In the genomic region with DNA sequence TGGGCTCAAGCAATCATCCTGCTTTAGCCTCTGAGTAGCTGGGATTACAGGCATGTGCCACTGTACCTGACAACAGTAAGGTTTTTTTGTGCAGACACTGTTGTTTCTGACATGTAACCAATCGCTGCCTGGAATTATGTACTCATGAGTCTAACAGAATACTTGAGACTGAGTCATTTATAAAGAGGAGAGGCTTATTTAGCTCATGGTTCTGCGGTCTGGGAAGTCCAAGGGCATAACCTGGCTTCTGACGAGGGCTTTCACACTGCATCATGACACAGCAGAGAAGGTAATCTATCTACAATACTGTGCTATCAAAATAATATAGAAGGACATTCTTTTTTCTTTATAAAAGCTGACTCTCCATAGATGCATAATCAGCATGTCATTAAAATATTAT, we compare ENCODE assay signal across 22 cellular contexts.
DNase-seq lines count a peak whose midpoint lies in the region; ATAC-seq, FAIRE-seq and TF ChIP-seq lines count a peak whose summit lies in the region.
"Had no signal": no experiment of that assay in that cellular context is flagged by ENCODE, and none has a peak within 500 bp of the region (broad histone marks: within the 10 kb centered on the region; RNA-seq: fewer than 3 reads in every experiment).

No MANE protein-coding gene starts in this region.

- WGBS in HepG2 (ENCODE audit: low lambda C conversion rate), result 8% methylated on average over 3 of the region's 3 CpGs
- WGBS in right lobe of liver (ENCODE audit: insufficient coverage, low coverage, low lambda C conversion rate, missing lambda C conversion rate), result 86% methylated on average over 3 of the region's 3 CpGs
- 2% methylated on average over 3 of the region's 3 CpGs for WGBS in GM12878 (ENCODE audit: insufficient coverage, insufficient replicate concordance, low lambda C conversion rate, missing lambda C conversion rate)

- H3K27me3 ChIP-seq in HepG2 (ENCODE audit: control insufficient read depth in 1 of 2, insufficient read depth in 2 of 2, low read length in 2 of 2) (peaks cover 0 to 3% of the 10 kb centered on the region in 2 experiments; a peak in 2 of 5 replicates), right lobe of liver (no peaks in the 10 kb centered on the region), GM12878 (replicated peaks in 1 of 2; ENCODE audit: control insufficient read depth in 2 of 2, insufficient read depth in 2 of 2, low read length in 1 of 2) (no peaks in the 10 kb centered on the region)
- H3K27me3 ChIP-seq: BLaER1 had no signal

- intact Hi-C loops in HepG2 (cut with micrococcal nuclease; ENCODE audit: unreplicated experiment), result no loop called here
- intact Hi-C loops in right lobe of liver (cut with DNase I), result no loop called here
- intact Hi-C loops in GM12878 (cut with micrococcal nuclease; ENCODE audit: unreplicated experiment), result no loop called here

- BruUV-seq in HepG2 (replicated peaks; lab: Mats Ljungman, UMichigan) (no TSS peak), GM12878 (replicated peaks; lab: Mats Ljungman, UMichigan) (no TSS peak)

- H3K9me3 Mint-ChIP-seq in stimulated activated effector memory CD8-positive, alpha-beta T cell treated with anti-CD3 and anti-CD28 coated beads, Interleukin-12 subunit alpha, Interleukin-12 subunit beta, amount 100 ng/mL, for 72 hours, result no peaks in the 10 kb centered on the region
- H3K9me3 Mint-ChIP-seq in mesothelial cell of epicardium, result peaks cover 36% of the 10 kb centered on the region

- H4K20me1 ChIP-seq in HepG2 (ENCODE audit: insufficient read depth, low read length) (no peaks in the 10 kb centered on the region), GM12878 (ENCODE audit: control insufficient read depth, insufficient read depth) (no peaks in the 10 kb centered on the region)
- H4K20me1 ChIP-seq: BLaER1 had no signal

- CTCF ChIA-PET in HepG2 (lab: Yijun Ruan, JAX; ENCODE audit: low intra/inter-chr PET ratio, low total read pairs) (no interaction called here), GM12878 (lab: Yijun Ruan, JAX) (no interaction called here)

- H3K9ac ChIP-seq in HepG2 (ENCODE audit: insufficient read depth, low read depth, low read length) (no peak overlapping the region), GM12878 (ENCODE audit: control insufficient read depth, insufficient read depth, low read length) (no peak overlapping the region)
- H3K9ac ChIP-seq: BLaER1 had no signal

- no peak overlapping the region for H3K27ac Mint-ChIP-seq in stimulated activated effector memory CD8-positive, alpha-beta T cell treated with anti-CD3 and anti-CD28 coated beads, Interleukin-12 subunit alpha, Interleukin-12 subunit beta, amount 100 ng/mL, for 72 hours
- no peak overlapping the region for H3K27ac Mint-ChIP-seq in mesothelial cell of epicardium
- H3K27ac Mint-ChIP-seq: CD4-positive, alpha-beta memory T cell; GM23338 had no signal

- no peak for DNase-seq in HepG2 (ENCODE audit: low spot score)
- no peak for DNase-seq in right lobe of liver
- no peak for DNase-seq in GM12878 (ENCODE audit: low read depth, low spot score)
- no peak for DNase-seq in stimulated activated effector memory CD8-positive, alpha-beta T cell treated with anti-CD3 and anti-CD28 coated beads, Interleukin-12 subunit alpha, Interleukin-12 subunit beta, amount 100 ng/mL, for 72 hours (ENCODE audit: low spot score in 2 of 2)
- no peak for DNase-seq in activated effector memory CD4-positive, alpha-beta T cell treated with Interleukin-2 at 50 U/mL for 16 hours
- no peak for DNase-seq in DMS 273 (lab: John Stamatoyannopoulos, UW; ENCODE audit: unreplicated experiment)
- no peak for DNase-seq in mesothelial cell of epicardium (ENCODE audit: low spot score in 2 of 2, unreplicated experiment in 2 of 2)
- DNase-seq: 8988T; CD4-positive, alpha-beta memory T cell; DMS 273 treated with DMSO at 0.1 percent for 48 hours; DMS53; DND-41; EL; HCEC 1CT; KG1 had no signal

- H3K36me3 Mint-ChIP-seq in stimulated activated effector memory CD8-positive, alpha-beta T cell treated with anti-CD3 and anti-CD28 coated beads, Interleukin-12 subunit alpha, Interleukin-12 subunit beta, amount 100 ng/mL, for 72 hours, result no peaks in the 10 kb centered on the region
- H3K36me3 Mint-ChIP-seq in mesothelial cell of epicardium, result peaks cover 13% of the 10 kb centered on the region
- H3K36me3 Mint-ChIP-seq: CD14-positive monocyte; CD4-positive, alpha-beta memory T cell had no signal

- no peak for TF ChIP-seq EP300 in HepG2 (IDR thresholded peaks at IDR 0.05; ENCODE audit: low read depth in 2 of 2, low read length in 2 of 2)
- TF ChIP-seq EP300 in HepG2 (CRISPR knock-in tag; IDR thresholded peaks at IDR 0.05; ENCODE audit: borderline replicate concordance), result no peak
- no peak for TF ChIP-seq EP300 in GM12878 (IDR thresholded peaks at IDR 0.05; ENCODE audit: borderline replicate concordance in 1 of 2, control insufficient read depth in 1 of 2, low read depth in 2 of 2, low read length in 2 of 2)

- RAD21 ChIA-PET in GM12878 (lab: Charles Lee; ENCODE audit: unreplicated experiment), result no interaction called here

- no peak for TF ChIP-seq RAD21 in HepG2 (CRISPR knock-in tag; IDR thresholded peaks at IDR 0.05)
- no peak for TF ChIP-seq RAD21 in GM12878 (IDR thresholded peaks at IDR 0.05; ENCODE audit: insufficient read depth, low read depth, low read length)

- TF ChIP-seq CTCF in HepG2 (CRISPR knock-in tag; IDR thresholded peaks at IDR 0.05) (no peak), right lobe of liver (IDR thresholded peaks at IDR 0.05) (no peak), GM12878 (IDR thresholded peaks at IDR 0.05 in 2 of 3, conservative IDR thresholded peaks at IDR 0.05 in 1 of 3; ENCODE audit: control insufficient read depth in 2 of 3, extremely low read depth in 1 of 3, insufficient read depth in 1 of 3, low read depth in 3 of 3, low read length in 3 of 3) (no peak), mesothelial cell of epicardium (IDR thresholded peaks at IDR 0.05; ENCODE audit: unreplicated experiment) (no peak)

- no peak overlapping the region for H3K4me3 Mint-ChIP-seq in stimulated activated effector memory CD8-positive, alpha-beta T cell treated with anti-CD3 and anti-CD28 coated beads, Interleukin-12 subunit alpha, Interleukin-12 subunit beta, amount 100 ng/mL, for 72 hours
- H3K4me3 Mint-ChIP-seq in mesothelial cell of epicardium, result no peak overlapping the region
- H3K4me3 Mint-ChIP-seq: CD14-positive monocyte; CD4-positive, alpha-beta memory T cell; GM23338 had no signal

- H3K79me2 ChIP-seq in HepG2 (ENCODE audit: insufficient read depth, low read length) (no peaks in the 10 kb centered on the region), GM12878 (ENCODE audit: control insufficient read depth, insufficient read depth, low read length) (no peaks in the 10 kb centered on the region)

- POLR2A ChIA-PET in HepG2 (lab: Yijun Ruan, JAX), result no interaction called here
- POLR2A ChIA-PET in GM12878 (lab: Charles Lee), result no interaction called here

- no peak for TF ChIP-seq POLR2A in HepG2 (IDR thresholded peaks at IDR 0.05; ENCODE audit: insufficient read depth in 1 of 2, low read depth in 2 of 2, low read length in 2 of 2)
- no peak for TF ChIP-seq POLR2A in right lobe of liver (IDR thresholded peaks at IDR 0.05)
- TF ChIP-seq POLR2A in GM12878 (IDR thresholded peaks at IDR 0.05; ENCODE audit: low read depth, low read length), result no peak

- H3K4me3 ChIP-seq in HepG2 (replicated peaks in 1 of 3; ENCODE audit: insufficient read depth in 1 of 3, low read depth in 2 of 3, low read length in 3 of 3) (no peak overlapping the region), right lobe of liver (no peak overlapping the region), GM12878 (no peak overlapping the region)
- H3K4me3 ChIP-seq: BLaER1, GM23338 had no signal

- SMC1A ChIA-PET in GM12878 (lab: Charles Lee; ENCODE audit: uncharacterized antibody, unreplicated experiment), result no interaction called here

- no peak for ATAC-seq in HepG2
- ATAC-seq in right lobe of liver, result no peak
- peak; percentile 60 for ATAC-seq in HG02870 (IDR thresholded peaks at IDR 0.05; ENCODE audit: unreplicated experiment)
- peak; percentile 48 for ATAC-seq in GM12878
- ATAC-seq in stimulated activated effector memory CD8-positive, alpha-beta T cell treated with anti-CD3 and anti-CD28 coated beads, Interleukin-12 subunit alpha, Interleukin-12 subunit beta, amount 100 ng/mL, for 72 hours, result peak; percentile 68
- ATAC-seq: GM23338 had no signal

- FAIRE-seq in HepG2 (lab: Jason Lieb, UNC) (no peak), GM12878 (lab: Jason Lieb, UNC) (no peak)
- FAIRE-seq: G401.6, GM19239, H54 had no signal

- H3K4me1 Mint-ChIP-seq in stimulated activated effector memory CD8-positive, alpha-beta T cell treated with anti-CD3 and anti-CD28 coated beads, Interleukin-12 subunit alpha, Interleukin-12 subunit beta, amount 100 ng/mL, for 72 hours, result no peaks in the 10 kb centered on the region
- H3K4me1 Mint-ChIP-seq in mesothelial cell of epicardium, result peaks cover 6% of the 10 kb centered on the region
- H3K4me1 Mint-ChIP-seq: CD4-positive, alpha-beta memory T cell; GM23338 had no signal

- H3K36me3 ChIP-seq in HepG2 (replicated peaks in 1 of 2; ENCODE audit: control insufficient read depth in 1 of 2, insufficient read depth in 2 of 2, low read length in 2 of 2), result no peaks in the 10 kb centered on the region
- H3K36me3 ChIP-seq in right lobe of liver, result no peaks in the 10 kb centered on the region
- H3K36me3 ChIP-seq in GM12878 (ENCODE audit: control insufficient read depth in 2 of 2, insufficient read depth in 2 of 2, low read length in 1 of 2), result no peaks in the 10 kb centered on the region
- H3K36me3 ChIP-seq: BLaER1 had no signal

- in situ Hi-C loops in HepG2 (cut with HindIII; ENCODE audit: extremely low pct_ligation_motif_present, low pct_unique_long_range_greater_than_20kb) (no loop called here), GM12878 (cut with MboI) (no loop called here)

- H2AFZ ChIP-seq in HepG2 (ENCODE audit: low read length) (no peak overlapping the region), GM12878 (ENCODE audit: control insufficient read depth, low read depth, low read length) (no peak overlapping the region)
- H2AFZ ChIP-seq: GM23338 had no signal

- H3K4me2 ChIP-seq in HepG2 (ENCODE audit: low read depth, low read length), result no peak overlapping the region
- no peak overlapping the region for H3K4me2 ChIP-seq in GM12878 (ENCODE audit: control insufficient read depth, insufficient read depth)
- H3K4me2 ChIP-seq: BLaER1, GM23338 had no signal

- H3K4me1 ChIP-seq in HepG2 (ENCODE audit: insufficient read depth, low read length) (no peaks in the 10 kb centered on the region), right lobe of liver (no peaks in the 10 kb centered on the region), GM12878 (ENCODE audit: control insufficient read depth, insufficient read depth, low read length) (no peaks in the 10 kb centered on the region)
- H3K4me1 ChIP-seq: BLaER1 had no signal

- H3K27ac ChIP-seq in HepG2 (ENCODE audit: extremely low read length, insufficient read depth, low read length) (no peak overlapping the region), right lobe of liver (no peak overlapping the region), GM12878 (ENCODE audit: control insufficient read depth, insufficient read depth) (no peak overlapping the region)
- H3K27ac ChIP-seq: BLaER1 had no signal

- peaks cover 19% of the 10 kb centered on the region for H3K9me3 ChIP-seq in HepG2 (ENCODE audit: low read length)
- H3K9me3 ChIP-seq in right lobe of liver, result no peaks in the 10 kb centered on the region
- H3K9me3 ChIP-seq in GM12878 (replicated peaks; ENCODE audit: control insufficient read depth, insufficient read depth, low read length), result no peaks in the 10 kb centered on the region; the same call in 1 of the 3 replicates

- H3K27me3 Mint-ChIP-seq in mesothelial cell of epicardium (ENCODE audit: low read depth), result no peaks in the 10 kb centered on the region

Comparison
In these comparisons a context has a peak if more than half of its experiments do, and no peak if none do; other contexts are left out.
1. ATAC-seq: peak in HG02870 (single experiment), GM12878 (single experiment) and stimulated activated effector memory CD8-positive, alpha-beta T cell treated with anti-CD3 and anti-CD28 coated beads, Interleukin-12 subunit alpha, Interleukin-12 subunit beta, amount 100 ng/mL, for 72 hours (single experiment); none in HepG2 (single experiment) and right lobe of liver (0 of 4).